In the genomic region with DNA sequence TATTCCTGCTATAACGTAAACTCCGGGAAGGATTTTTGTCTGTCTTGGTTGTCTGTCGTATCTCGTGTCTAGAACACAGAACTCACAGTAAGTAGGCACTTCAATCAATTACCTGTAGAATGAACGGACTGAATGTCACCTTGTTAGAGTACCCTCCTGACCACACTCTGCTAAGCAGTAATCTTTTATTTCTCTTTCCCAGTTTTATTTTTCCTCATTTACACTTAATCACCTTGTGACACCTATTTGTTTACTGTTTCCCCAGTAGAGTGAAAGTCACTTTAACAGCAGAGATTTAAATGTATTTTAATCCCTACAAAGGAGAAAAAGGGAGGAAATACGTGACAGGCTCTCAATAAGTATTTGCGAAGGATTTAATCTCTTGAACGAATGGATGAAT, we compare ENCODE assay signal across 1 cellular context.
TF ChIP-seq lines count a peak whose summit lies in the region.

No MANE protein-coding gene starts in this region.

TF ChIP-seq in GM12878, 131 proteins besides CTCF, POLR2A, EP300 and RAD21:
- TF ChIP-seq, protein P1, sequence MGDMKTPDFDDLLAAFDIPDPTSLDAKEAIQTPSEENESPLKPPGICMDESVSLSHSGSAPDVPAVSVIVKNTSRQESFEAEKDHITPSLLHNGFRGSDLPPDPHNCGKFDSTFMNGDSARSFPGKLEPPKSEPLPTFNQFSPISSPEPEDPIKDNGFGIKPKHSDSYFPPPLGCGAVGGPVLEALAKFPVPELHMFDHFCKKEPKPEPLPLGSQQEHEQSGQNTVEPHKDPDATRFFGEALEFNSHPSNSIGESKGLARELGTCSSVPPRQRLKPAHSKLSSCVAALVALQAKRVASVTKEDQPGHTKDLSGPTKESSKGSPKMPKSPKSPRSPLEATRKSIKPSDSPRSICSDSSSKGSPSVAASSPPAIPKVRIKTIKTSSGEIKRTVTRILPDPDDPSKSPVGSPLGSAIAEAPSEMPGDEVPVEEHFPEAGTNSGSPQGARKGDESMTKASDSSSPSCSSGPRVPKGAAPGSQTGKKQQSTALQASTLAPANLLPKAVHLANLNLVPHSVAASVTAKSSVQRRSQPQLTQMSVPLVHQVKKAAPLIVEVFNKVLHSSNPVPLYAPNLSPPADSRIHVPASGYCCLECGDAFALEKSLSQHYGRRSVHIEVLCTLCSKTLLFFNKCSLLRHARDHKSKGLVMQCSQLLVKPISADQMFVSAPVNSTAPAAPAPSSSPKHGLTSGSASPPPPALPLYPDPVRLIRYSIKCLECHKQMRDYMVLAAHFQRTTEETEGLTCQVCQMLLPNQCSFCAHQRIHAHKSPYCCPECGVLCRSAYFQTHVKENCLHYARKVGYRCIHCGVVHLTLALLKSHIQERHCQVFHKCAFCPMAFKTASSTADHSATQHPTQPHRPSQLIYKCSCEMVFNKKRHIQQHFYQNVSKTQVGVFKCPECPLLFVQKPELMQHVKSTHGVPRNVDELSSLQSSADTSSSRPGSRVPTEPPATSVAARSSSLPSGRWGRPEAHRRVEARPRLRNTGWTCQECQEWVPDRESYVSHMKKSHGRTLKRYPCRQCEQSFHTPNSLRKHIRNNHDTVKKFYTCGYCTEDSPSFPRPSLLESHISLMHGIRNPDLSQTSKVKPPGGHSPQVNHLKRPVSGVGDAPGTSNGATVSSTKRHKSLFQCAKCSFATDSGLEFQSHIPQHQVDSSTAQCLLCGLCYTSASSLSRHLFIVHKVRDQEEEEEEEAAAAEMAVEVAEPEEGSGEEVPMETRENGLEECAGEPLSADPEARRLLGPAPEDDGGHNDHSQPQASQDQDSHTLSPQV (IDR thresholded peaks at IDR 0.05) = no peak
- no peak for TF ChIP-seq TCF12 (IDR thresholded peaks at IDR 0.05; ENCODE audit: low read depth, low read length)
- no peak for TF ChIP-seq NBN (IDR thresholded peaks at IDR 0.05)
- TF ChIP-seq PAX5 (IDR thresholded peaks at IDR 0.05; ENCODE audit: borderline replicate concordance, low read depth, low read length) = no peak
- no peak for TF ChIP-seq TARDBP (IDR thresholded peaks at IDR 0.05; ENCODE audit: borderline replicate concordance)
- TF ChIP-seq, protein P2, sequence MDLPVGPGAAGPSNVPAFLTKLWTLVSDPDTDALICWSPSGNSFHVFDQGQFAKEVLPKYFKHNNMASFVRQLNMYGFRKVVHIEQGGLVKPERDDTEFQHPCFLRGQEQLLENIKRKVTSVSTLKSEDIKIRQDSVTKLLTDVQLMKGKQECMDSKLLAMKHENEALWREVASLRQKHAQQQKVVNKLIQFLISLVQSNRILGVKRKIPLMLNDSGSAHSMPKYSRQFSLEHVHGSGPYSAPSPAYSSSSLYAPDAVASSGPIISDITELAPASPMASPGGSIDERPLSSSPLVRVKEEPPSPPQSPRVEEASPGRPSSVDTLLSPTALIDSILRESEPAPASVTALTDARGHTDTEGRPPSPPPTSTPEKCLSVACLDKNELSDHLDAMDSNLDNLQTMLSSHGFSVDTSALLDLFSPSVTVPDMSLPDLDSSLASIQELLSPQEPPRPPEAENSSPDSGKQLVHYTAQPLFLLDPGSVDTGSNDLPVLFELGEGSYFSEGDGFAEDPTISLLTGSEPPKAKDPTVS (IDR thresholded peaks at IDR 0.05; ENCODE audit: low read depth, low read length) = no peak
- TF ChIP-seq KDM1A (IDR thresholded peaks at IDR 0.05; ENCODE audit: borderline replicate concordance) = no peak
- no peak for TF ChIP-seq EGR1 (IDR thresholded peaks at IDR 0.05; ENCODE audit: borderline replicate concordance in 1 of 2, low read depth in 2 of 2, low read length in 2 of 2)
- TF ChIP-seq BRCA1 (IDR thresholded peaks at IDR 0.05; ENCODE audit: low read depth, low read length) = no peak
- TF ChIP-seq CREM (IDR thresholded peaks at IDR 0.05; ENCODE audit: low read depth) = no peak
- no peak for TF ChIP-seq MEF2A (IDR thresholded peaks at IDR 0.05; ENCODE audit: insufficient read depth, low read depth, low read length)
- TF ChIP-seq HDAC6 (IDR thresholded peaks at IDR 0.05; ENCODE audit: unreplicated experiment) = no peak
- TF ChIP-seq SREBF1 (IDR thresholded peaks at IDR 0.05; ENCODE audit: low read length) = no peak
- TF ChIP-seq, protein P3, sequence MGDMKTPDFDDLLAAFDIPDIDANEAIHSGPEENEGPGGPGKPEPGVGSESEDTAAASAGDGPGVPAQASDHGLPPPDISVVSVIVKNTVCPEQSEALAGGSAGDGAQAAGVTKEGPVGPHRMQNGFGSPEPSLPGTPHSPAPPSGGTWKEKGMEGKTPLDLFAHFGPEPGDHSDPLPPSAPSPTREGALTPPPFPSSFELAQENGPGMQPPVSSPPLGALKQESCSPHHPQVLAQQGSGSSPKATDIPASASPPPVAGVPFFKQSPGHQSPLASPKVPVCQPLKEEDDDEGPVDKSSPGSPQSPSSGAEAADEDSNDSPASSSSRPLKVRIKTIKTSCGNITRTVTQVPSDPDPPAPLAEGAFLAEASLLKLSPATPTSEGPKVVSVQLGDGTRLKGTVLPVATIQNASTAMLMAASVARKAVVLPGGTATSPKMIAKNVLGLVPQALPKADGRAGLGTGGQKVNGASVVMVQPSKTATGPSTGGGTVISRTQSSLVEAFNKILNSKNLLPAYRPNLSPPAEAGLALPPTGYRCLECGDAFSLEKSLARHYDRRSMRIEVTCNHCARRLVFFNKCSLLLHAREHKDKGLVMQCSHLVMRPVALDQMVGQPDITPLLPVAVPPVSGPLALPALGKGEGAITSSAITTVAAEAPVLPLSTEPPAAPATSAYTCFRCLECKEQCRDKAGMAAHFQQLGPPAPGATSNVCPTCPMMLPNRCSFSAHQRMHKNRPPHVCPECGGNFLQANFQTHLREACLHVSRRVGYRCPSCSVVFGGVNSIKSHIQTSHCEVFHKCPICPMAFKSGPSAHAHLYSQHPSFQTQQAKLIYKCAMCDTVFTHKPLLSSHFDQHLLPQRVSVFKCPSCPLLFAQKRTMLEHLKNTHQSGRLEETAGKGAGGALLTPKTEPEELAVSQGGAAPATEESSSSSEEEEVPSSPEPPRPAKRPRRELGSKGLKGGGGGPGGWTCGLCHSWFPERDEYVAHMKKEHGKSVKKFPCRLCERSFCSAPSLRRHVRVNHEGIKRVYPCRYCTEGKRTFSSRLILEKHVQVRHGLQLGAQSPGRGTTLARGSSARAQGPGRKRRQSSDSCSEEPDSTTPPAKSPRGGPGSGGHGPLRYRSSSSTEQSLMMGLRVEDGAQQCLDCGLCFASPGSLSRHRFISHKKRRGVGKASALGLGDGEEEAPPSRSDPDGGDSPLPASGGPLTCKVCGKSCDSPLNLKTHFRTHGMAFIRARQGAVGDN (IDR thresholded peaks at IDR 0.05) = no peak
- no peak for TF ChIP-seq DPF2 (IDR thresholded peaks at IDR 0.05)
- no peak for TF ChIP-seq CEBPB (IDR thresholded peaks at IDR 0.05; ENCODE audit: borderline replicate concordance in 1 of 2, low read depth in 2 of 2, low read length in 2 of 2)
- TF ChIP-seq YBX1 (IDR thresholded peaks at IDR 0.05) = no peak
- no peak for TF ChIP-seq MXI1 (IDR thresholded peaks at IDR 0.05; ENCODE audit: low read depth, low read length)
- TF ChIP-seq MTA3 (IDR thresholded peaks at IDR 0.05; ENCODE audit: borderline replicate concordance, low read length) = no peak
- TF ChIP-seq, protein P4, sequence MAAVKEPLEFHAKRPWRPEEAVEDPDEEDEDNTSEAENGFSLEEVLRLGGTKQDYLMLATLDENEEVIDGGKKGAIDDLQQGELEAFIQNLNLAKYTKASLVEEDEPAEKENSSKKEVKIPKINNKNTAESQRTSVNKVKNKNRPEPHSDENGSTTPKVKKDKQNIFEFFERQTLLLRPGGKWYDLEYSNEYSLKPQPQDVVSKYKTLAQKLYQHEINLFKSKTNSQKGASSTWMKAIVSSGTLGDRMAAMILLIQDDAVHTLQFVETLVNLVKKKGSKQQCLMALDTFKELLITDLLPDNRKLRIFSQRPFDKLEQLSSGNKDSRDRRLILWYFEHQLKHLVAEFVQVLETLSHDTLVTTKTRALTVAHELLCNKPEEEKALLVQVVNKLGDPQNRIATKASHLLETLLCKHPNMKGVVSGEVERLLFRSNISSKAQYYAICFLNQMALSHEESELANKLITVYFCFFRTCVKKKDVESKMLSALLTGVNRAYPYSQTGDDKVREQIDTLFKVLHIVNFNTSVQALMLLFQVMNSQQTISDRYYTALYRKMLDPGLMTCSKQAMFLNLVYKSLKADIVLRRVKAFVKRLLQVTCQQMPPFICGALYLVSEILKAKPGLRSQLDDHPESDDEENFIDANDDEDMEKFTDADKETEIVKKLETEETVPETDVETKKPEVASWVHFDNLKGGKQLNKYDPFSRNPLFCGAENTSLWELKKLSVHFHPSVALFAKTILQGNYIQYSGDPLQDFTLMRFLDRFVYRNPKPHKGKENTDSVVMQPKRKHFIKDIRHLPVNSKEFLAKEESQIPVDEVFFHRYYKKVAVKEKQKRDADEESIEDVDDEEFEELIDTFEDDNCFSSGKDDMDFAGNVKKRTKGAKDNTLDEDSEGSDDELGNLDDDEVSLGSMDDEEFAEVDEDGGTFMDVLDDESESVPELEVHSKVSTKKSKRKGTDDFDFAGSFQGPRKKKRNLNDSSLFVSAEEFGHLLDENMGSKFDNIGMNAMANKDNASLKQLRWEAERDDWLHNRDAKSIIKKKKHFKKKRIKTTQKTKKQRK (IDR thresholded peaks at IDR 0.05; ENCODE audit: low read depth, low read length) = no peak
